In the genomic region with DNA sequence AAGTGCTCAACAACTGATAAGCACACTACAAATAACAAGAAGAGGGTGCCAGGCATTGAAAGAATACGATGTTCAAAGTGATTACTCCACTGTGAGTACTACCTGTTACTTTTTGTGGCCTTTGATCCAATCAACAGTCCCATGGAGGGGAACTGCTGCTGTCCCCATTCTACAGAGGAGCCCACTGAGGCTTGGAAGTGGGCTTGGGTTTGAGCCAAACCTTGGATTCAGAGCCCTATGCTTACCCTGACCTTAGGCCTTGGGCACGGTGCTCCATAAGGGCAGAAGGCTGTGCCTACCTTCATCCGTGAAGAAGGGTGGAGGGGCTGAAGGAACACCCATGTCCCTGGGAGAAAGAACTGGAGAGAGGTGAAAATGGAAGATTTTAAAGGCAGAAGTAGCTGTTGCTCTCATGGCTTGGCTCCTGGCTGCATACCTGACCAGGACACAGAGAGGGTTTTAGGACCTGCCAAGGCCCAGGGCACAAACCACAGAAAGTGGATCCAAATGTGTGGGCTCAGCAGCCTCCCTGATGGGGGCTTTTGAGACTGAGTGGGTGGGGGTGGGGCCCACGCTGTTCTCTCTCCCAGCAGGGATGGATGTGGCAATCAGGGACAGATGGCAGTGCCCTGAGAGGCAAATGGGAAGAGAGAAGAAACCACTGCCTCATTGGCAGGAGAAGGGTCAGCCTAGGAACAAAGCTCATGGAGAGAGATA, we compare ENCODE assay signal across 17 cellular contexts. TPM values are rescaled to one million over a fixed set of nuclear protein-coding genes. Genes with fewer than 3 reads are reported as not detected.
"Had no signal": no experiment of that assay in that cellular context is flagged by ENCODE, and none has a peak within 500 bp of the region (broad histone marks: within the 10 kb centered on the region; RNA-seq: fewer than 3 reads in every experiment).

No MANE protein-coding gene starts in this region.

- H3K4me3 ChIP-seq: esophagus squamous epithelium, lung, psoas muscle, suprapubic skin had no signal

- H3K27ac ChIP-seq: esophagus squamous epithelium, psoas muscle, suprapubic skin had no signal

- H3K36me3 Mint-ChIP-seq: activated naive CD8-positive, alpha-beta T cell had no signal

- ATAC-seq: left colon; psoas muscle; stimulated activated naive CD8-positive, alpha-beta T cell treated with anti-CD3 and anti-CD28 coated beads, Interleukin-15, Interleukin-2, amounts not matched to agents 100 U/mL and 50 U/mL, for 24 hours had no signal

- H3K4me3 Mint-ChIP-seq: activated naive CD8-positive, alpha-beta T cell had no signal

- H3K36me3 ChIP-seq: esophagus squamous epithelium, suprapubic skin had no signal

- DNase-seq: activated CD4-positive, alpha-beta T cell treated with anti-CD3 and anti-CD28 coated beads, Interleukin-2, amount 50 U/mL, for 1 hour; activated T-cell treated with anti-CD3 and anti-CD28 coated beads for 4 hours; esophagus squamous epithelium; foreskin fibroblast; left colon; naive B cell; nucleus accumbens; psoas muscle; stimulated activated CD4-positive, alpha-beta T cell treated with anti-CD3 and anti-CD28 coated beads, Interleukin-12 subunit alpha, Interleukin-12 subunit beta, amount 100 ng/mL, for 4 hours; stimulated activated naive CD8-positive, alpha-beta T cell treated with anti-CD3 and anti-CD28 coated beads, Interleukin-15, Interleukin-2, amounts not matched to agents 100 U/mL and 50 U/mL, for 24 hours had no signal

- H3K9me3 ChIP-seq: esophagus squamous epithelium, psoas muscle, suprapubic skin had no signal

- H3K9me3 Mint-ChIP-seq: activated T-helper 2 cell treated with anti-CD3 and anti-CD28 coated beads, Interferon-gamma antibody, Interleukin-2, Interleukin-4, amounts not matched to agents 10 μg/mL and 5 μg/mL and 100 μg/mL, durations not matched to agents 14 hours and 24 hours and 36 hours; type B pancreatic cell had no signal

- H3K27ac Mint-ChIP-seq: activated naive CD8-positive, alpha-beta T cell; activated T-helper 2 cell treated with anti-CD3 and anti-CD28 coated beads, Interferon-gamma antibody, Interleukin-2, Interleukin-4, amounts not matched to agents 10 μg/mL and 5 μg/mL and 100 μg/mL, durations not matched to agents 14 hours and 24 hours and 36 hours; type B pancreatic cell had no signal

RNA-seq across cellular contexts. Expression of a gene that starts 34.7 kb away (rescaled TPM):
- total RNA-seq: activated CD8-positive, alpha-beta memory T cell treated with anti-CD3 and anti-CD28 coated beads for 36 hours; activated T-helper 2 cell treated with anti-CD3 and anti-CD28 coated beads, Interferon-gamma antibody, Interleukin-2, Interleukin-4, amounts not matched to agents 10 μg/mL and 5 μg/mL and 100 μg/mL, durations not matched to agents 14 hours and 24 hours and 36 hours; psoas muscle; T-helper 1 cell treated with Interleukin-12 subunit alpha and Interleukin-12 subunit beta and Interleukin-4 antibody, amounts not matched to agents 30 ng/mL and 1 ng/mL, for 36 hours had no signal

RNA-seq across cellular contexts. Expression of a gene that starts 39.7 kb away (rescaled TPM):
- total RNA-seq: activated CD8-positive, alpha-beta memory T cell treated with anti-CD3 and anti-CD28 coated beads for 36 hours; activated T-helper 2 cell treated with anti-CD3 and anti-CD28 coated beads, Interferon-gamma antibody, Interleukin-2, Interleukin-4, amounts not matched to agents 10 μg/mL and 5 μg/mL and 100 μg/mL, durations not matched to agents 14 hours and 24 hours and 36 hours; psoas muscle; suprapubic skin; T-helper 1 cell treated with Interleukin-12 subunit alpha and Interleukin-12 subunit beta and Interleukin-4 antibody, amounts not matched to agents 30 ng/mL and 1 ng/mL, for 36 hours had no signal

RNA-seq across cellular contexts. Expression of a gene that starts 48.9 kb away (rescaled TPM):
- total RNA-seq: activated CD8-positive, alpha-beta memory T cell treated with anti-CD3 and anti-CD28 coated beads for 36 hours; activated T-helper 2 cell treated with anti-CD3 and anti-CD28 coated beads, Interferon-gamma antibody, Interleukin-2, Interleukin-4, amounts not matched to agents 10 μg/mL and 5 μg/mL and 100 μg/mL, durations not matched to agents 14 hours and 24 hours and 36 hours; esophagus squamous epithelium; left colon; lung; psoas muscle; suprapubic skin; T-helper 1 cell treated with Interleukin-12 subunit alpha and Interleukin-12 subunit beta and Interleukin-4 antibody, amounts not matched to agents 30 ng/mL and 1 ng/mL, for 36 hours had no signal
- polyA plus RNA-seq: lung, psoas muscle had no signal
